In the genomic region with DNA sequence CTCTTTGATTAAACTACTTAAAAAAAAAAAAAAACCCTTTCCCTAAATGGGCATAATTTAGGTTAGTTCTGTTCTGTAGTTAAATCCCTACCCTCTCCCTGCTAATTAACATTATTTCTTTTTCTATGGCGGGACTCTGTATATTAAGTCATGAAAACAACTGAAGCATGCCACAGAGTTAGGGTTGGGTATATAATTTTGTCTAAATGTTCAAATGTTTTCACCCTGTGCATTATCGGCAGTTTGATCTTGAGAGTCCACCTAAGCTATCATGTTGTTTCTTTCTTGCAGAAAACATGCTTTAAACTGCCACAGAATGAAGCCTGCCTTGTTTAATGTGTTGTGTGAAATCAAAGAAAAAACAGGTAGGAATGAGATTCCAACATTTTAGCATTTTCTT, we compare ENCODE assay signal across 13 cellular contexts. TPM values are rescaled to one million over a fixed set of nuclear protein-coding genes. Genes with fewer than 3 reads are reported as not detected.
A peak's percentile ranks its signal among the peaks of the same experiment; 100 is the strongest.
DNase-seq lines count a peak whose midpoint lies in the region; ATAC-seq and TF ChIP-seq lines count a peak whose summit lies in the region.
"Had no signal": no experiment of that assay in that cellular context is flagged by ENCODE, and none has a peak within 500 bp of the region (broad histone marks: within the 10 kb centered on the region; RNA-seq: fewer than 3 reads in every experiment).

No MANE protein-coding gene starts in this region.

- H2AFZ ChIP-seq in ACC112 (ENCODE audit: low read length, unreplicated experiment) (peak overlapping the region; percentile 8), parathyroid adenoma (no peak overlapping the region)

- no peaks in the 10 kb centered on the region for H3K27me3 Mint-ChIP-seq in osteocyte (ENCODE audit: unreplicated experiment)

- H3K9ac ChIP-seq in parathyroid adenoma = no peak overlapping the region

- H3K36me3 Mint-ChIP-seq in osteocyte (ENCODE audit: unreplicated experiment) = peaks cover 10% of the 10 kb centered on the region

- DNase-seq in SJCRH30 = no peak
- no peak for DNase-seq in fibroblast of pulmonary artery (ENCODE audit: low read depth)
- no peak for DNase-seq in osteocyte (ENCODE audit: extremely low spot score, unreplicated experiment)
- DNase-seq in cortex of kidney (lab: John Stamatoyannopoulos, UW) = no peak
- no peak for DNase-seq in T-helper 9 cell
- DNase-seq: activated naive CD4-positive, alpha-beta T cell treated with Interleukin-2 at 50 U/mL for 16 hours; COR-L47; KG1; NCI-H748 treated with DMSO at 0.1 percent for 48 hours; stimulated activated CD4-positive, alpha-beta T cell treated with anti-CD3 and anti-CD28 coated beads, Interleukin-15, amount 100 ng/mL, for 24 hours had no signal

- TF ChIP-seq CTCF in fibroblast of pulmonary artery (IDR thresholded peaks at IDR 0.05; ENCODE audit: low read length, missing control alignments) = no peak
- TF ChIP-seq CTCF in parathyroid adenoma (IDR thresholded peaks at IDR 0.05) = no peak
- TF ChIP-seq CTCF in osteocyte (IDR thresholded peaks at IDR 0.05) = no peak

- H3K9me3 ChIP-seq in SJCRH30 (replicated peaks) = no peaks in the 10 kb centered on the region; the same call in 1 of the 2 replicates
- no peaks in the 10 kb centered on the region for H3K9me3 ChIP-seq in parathyroid adenoma (ENCODE audit: control insufficient read depth, low read length)

- no peak overlapping the region for H3K4me3 Mint-ChIP-seq in osteocyte (ENCODE audit: unreplicated experiment)

- H3K36me3 ChIP-seq in ACC112 (ENCODE audit: insufficient read depth, low read length) (no peaks in the 10 kb centered on the region), SJCRH30 (peaks cover 4% of the 10 kb centered on the region; the same call in 1 of the 2 replicates), parathyroid adenoma (ENCODE audit: control insufficient read depth, insufficient read depth, low read length) (no peaks in the 10 kb centered on the region)

- no peak overlapping the region for H3K27ac ChIP-seq in ACC112 (ENCODE audit: low read depth, low read length)
- H3K27ac ChIP-seq in SJCRH30 = no peak overlapping the region
- no peak overlapping the region for H3K27ac ChIP-seq in parathyroid adenoma

- no peak for ATAC-seq in HG02759 (IDR thresholded peaks at IDR 0.05; ENCODE audit: unreplicated experiment)

- H3K27ac Mint-ChIP-seq in osteocyte (ENCODE audit: unreplicated experiment) = no peak overlapping the region

- H3K9me3 Mint-ChIP-seq in osteocyte (ENCODE audit: unreplicated experiment) = no peaks in the 10 kb centered on the region

- H3K4me3 ChIP-seq in ACC112 (ENCODE audit: low read depth, low read length) = peak overlapping the region; percentile 89
- H3K4me3 ChIP-seq in SJCRH30 = peak overlapping the region; percentile 74; the same call in 1 of the 2 replicates
- peak overlapping the region; percentile 85 for H3K4me3 ChIP-seq in fibroblast of pulmonary artery (replicated peaks; ENCODE audit: low read depth, low read length)
- H3K4me3 ChIP-seq in parathyroid adenoma (ENCODE audit: low read depth, low read length) = peak overlapping the region; percentile 31

- H3K4me1 ChIP-seq in ACC112 (ENCODE audit: control insufficient read depth, insufficient read depth, low read length, unreplicated experiment) (peaks cover 4% of the 10 kb centered on the region), SJCRH30 (peaks cover 18% of the 10 kb centered on the region), parathyroid adenoma (peaks cover 4% of the 10 kb centered on the region)

- H3K4me2 ChIP-seq in parathyroid adenoma (ENCODE audit: low read length) = peak overlapping the region; percentile 32

- H3K79me2 ChIP-seq in ACC112 (ENCODE audit: control insufficient read depth, insufficient read depth, low read length, unreplicated experiment) (peaks cover 38% of the 10 kb centered on the region), parathyroid adenoma (peaks cover 12% of the 10 kb centered on the region)

- peaks cover 38% of the 10 kb centered on the region for H3K4me1 Mint-ChIP-seq in osteocyte (ENCODE audit: unreplicated experiment)

- no peaks in the 10 kb centered on the region for H3K27me3 ChIP-seq in ACC112 (ENCODE audit: insufficient read depth, low read length)
- no peaks in the 10 kb centered on the region for H3K27me3 ChIP-seq in SJCRH30
- H3K27me3 ChIP-seq in parathyroid adenoma (ENCODE audit: control insufficient read depth, insufficient read depth, low read length) = no peaks in the 10 kb centered on the region

RNA-seq across cellular contexts. Expression of a gene that starts 4.0 kb away (rescaled TPM):
- total RNA-seq in SJCRH30 (2014; rRNA removed; shearing (Covaris generic)) = 39.0 and 39.1 TPM in 2 replicates
- total RNA-seq in osteocyte = 27.9 and 29.7 TPM in 2 replicates

Comparison
In these comparisons a context has a peak if more than half of its experiments do, and no peak if none do; other contexts are left out.
1. H3K4me3 ChIP-seq: peak in every context shown above with its lines; median percentile 89 in ACC112; 85 in fibroblast of pulmonary artery; 74 in SJCRH30; 31 in parathyroid adenoma.